ENCODE assay signal across 15 cellular contexts in genomic region chr12:122928033-122928890, GRCh38.
"Had no signal": no experiment of that assay in that cellular context is flagged by ENCODE, and none has a peak within 500 bp of the region (broad histone marks: within the 10 kb centered on the region; RNA-seq: fewer than 3 reads in every experiment).

No MANE protein-coding gene starts in this region.

- H3K27me3 Mint-ChIP-seq: activated naive CD8-positive, alpha-beta T cell; activated T-cell treated with anti-CD3 and anti-CD28 coated beads, Interleukin-2, amount 50 U/mL, for 24 hours; natural killer cell treated with Interleukin-12 subunit alpha and Interleukin-12 subunit beta and Interleukin-15 and Interleukin-18, amount 100 ng/mL, for 72 hours had no signal

- H3K9me3 ChIP-seq: esophagus squamous epithelium, pancreas, tibial artery, uterus had no signal

- H3K27me3 ChIP-seq: esophagus squamous epithelium, pancreas, tibial artery, uterus had no signal

- H3K9me3 Mint-ChIP-seq: activated T-cell treated with anti-CD3 and anti-CD28 coated beads, Interleukin-2, amount 50 U/mL, for 24 hours; natural killer cell treated with Interleukin-12 subunit alpha and Interleukin-12 subunit beta and Interleukin-15 and Interleukin-18, amount 100 ng/mL, for 72 hours had no signal

- H3K36me3 ChIP-seq: pancreas, uterus had no signal

- H3K4me3 ChIP-seq: esophagus squamous epithelium, pancreas, tibial artery, uterus had no signal

- H3K4me1 ChIP-seq: pancreas, tibial artery, uterus had no signal

- H3K27ac Mint-ChIP-seq: activated naive CD8-positive, alpha-beta T cell; activated T-cell treated with anti-CD3 and anti-CD28 coated beads, Interleukin-2, amount 50 U/mL, for 24 hours had no signal

- H3K27ac ChIP-seq: esophagus squamous epithelium, pancreas, tibial artery, uterus had no signal

- DNase-seq: activated CD4-positive, alpha-beta T cell treated with anti-CD3 and anti-CD28 coated beads, Interleukin-2, amount 50 U/mL, for 1 hour; activated effector memory CD4-positive, alpha-beta T cell treated with anti-CD3 and anti-CD28 coated beads, Interleukin-2, amount 50 U/mL, for 16 hours; activated T-cell treated with anti-CD3 and anti-CD28 coated beads, Interleukin-2, amount 50 U/mL, for 24 hours; anterior cingulate cortex; esophagus squamous epithelium; foreskin melanocyte; head of caudate nucleus; mammary epithelial cell; pancreas; stimulated activated CD4-positive, alpha-beta T cell treated with anti-CD3 and anti-CD28 coated beads, Interleukin-15, amount 100 ng/mL, for 24 hours; stimulated activated CD4-positive, alpha-beta T cell treated with anti-CD3 and anti-CD28 coated beads, Interleukin-4, amount 100 ng/mL, for 24 hours; tibial artery; uterus had no signal

- H3K36me3 Mint-ChIP-seq: activated naive CD8-positive, alpha-beta T cell; natural killer cell treated with Interleukin-12 subunit alpha and Interleukin-12 subunit beta and Interleukin-15 and Interleukin-18, amount 100 ng/mL, for 72 hours had no signal

- H3K4me3 Mint-ChIP-seq: activated naive CD8-positive, alpha-beta T cell; activated T-cell treated with anti-CD3 and anti-CD28 coated beads, Interleukin-2, amount 50 U/mL, for 24 hours; natural killer cell treated with Interleukin-12 subunit alpha and Interleukin-12 subunit beta and Interleukin-15 and Interleukin-18, amount 100 ng/mL, for 72 hours had no signal

- ATAC-seq: natural killer cell treated with Interleukin-12 subunit alpha and Interleukin-12 subunit beta and Interleukin-15 and Interleukin-18, amount 100 ng/mL, for 72 hours; pancreas had no signal
